In the genomic region with DNA sequence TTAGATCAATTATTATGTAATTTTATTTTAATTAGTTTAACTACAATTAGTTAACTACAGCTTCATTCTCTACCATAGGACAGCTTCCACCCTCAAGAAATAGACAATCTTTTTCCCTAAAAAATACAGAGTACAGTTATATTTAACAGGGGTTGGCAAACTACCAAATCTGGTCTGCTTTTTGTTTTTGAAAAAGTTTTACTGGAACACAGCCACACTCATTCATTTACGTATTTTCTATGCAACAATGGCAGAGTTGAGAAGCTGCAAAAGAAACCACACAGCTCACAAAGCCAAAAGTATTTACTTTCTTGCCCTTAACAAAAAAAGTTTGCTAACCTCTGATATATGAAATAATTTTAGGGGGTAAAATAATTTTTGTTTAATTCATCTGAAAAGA, we compare ENCODE assay signal across 28 cellular contexts. TPM values are rescaled to one million over a fixed set of nuclear protein-coding genes. Genes with fewer than 3 reads are reported as not detected.
A peak's percentile ranks its signal among the peaks of the same experiment; 100 is the strongest.
DNase-seq lines count a peak whose midpoint lies in the region; ATAC-seq, FAIRE-seq and TF ChIP-seq lines count a peak whose summit lies in the region.
"Had no signal": no experiment of that assay in that cellular context is flagged by ENCODE, and none has a peak within 500 bp of the region (broad histone marks: within the 10 kb centered on the region; RNA-seq: fewer than 3 reads in every experiment).

No MANE protein-coding gene starts in this region.

- H3K27me3 ChIP-seq in right atrium auricular region, result no peaks in the 10 kb centered on the region
- H3K27me3 ChIP-seq: Peyer's patch, SJCRH30, stomach, transverse colon had no signal

- DNase-seq in left ventricle myocardium superior (no peak), right atrium auricular region (ENCODE audit: low spot score) (no peak), foreskin melanocyte (peak; percentile 15), CD14-positive monocyte (ENCODE audit: low spot score) (no peak), superior temporal gyrus (ENCODE audit: extremely low spot score) (no peak)
- DNase-seq: 8988T; activated CD4-positive, alpha-beta T cell treated with anti-CD3 and anti-CD28 coated beads for 1 hour; activated CD8-positive, alpha-beta T cell treated with anti-CD3 and anti-CD28 coated beads, Interleukin-2, amount 10 ng/mL, durations not matched to agents 7 days and 5 days; activated gamma-delta T cell; HCEC 1CT; lower lobe of right lung; NCI-H1092 treated with DMSO at 0.1 percent for 48 hours; NCI-H187 treated with DMSO at 0.1 percent for 48 hours; NCI-H524 treated with DMSO at 0.1 percent for 48 hours; Peyer's patch; SJCRH30; stomach; transverse colon had no signal

- H3K9me3 Mint-ChIP-seq in CD14-positive monocyte, result no peaks in the 10 kb centered on the region
- H3K9me3 Mint-ChIP-seq: dendritic cell treated with granulocyte-macrophage colony-stimulating factor and Interleukin-4, amounts not matched to agents 40 ng/mL and 50 ng/mL, for 4 days; neural crest cell had no signal

- H3K4me1 Mint-ChIP-seq in CD14-positive monocyte, result no peaks in the 10 kb centered on the region

- H3K9me3 ChIP-seq in right atrium auricular region, result no peaks in the 10 kb centered on the region
- H3K9me3 ChIP-seq: lower lobe of right lung, Peyer's patch, SJCRH30, stomach, transverse colon had no signal

- peaks cover 0 to 3% (median 0%) of the 10 kb centered on the region in 3 donors for H3K27me3 Mint-ChIP-seq in CD14-positive monocyte (ENCODE audit: low read depth in 3 of 3)
- H3K27me3 Mint-ChIP-seq: dendritic cell treated with granulocyte-macrophage colony-stimulating factor and Interleukin-4, amounts not matched to agents 40 ng/mL and 50 ng/mL, for 4 days had no signal

- no peaks in the 10 kb centered on the region for H3K36me3 Mint-ChIP-seq in CD14-positive monocyte

- H3K27ac Mint-ChIP-seq in CD14-positive monocyte, result no peak overlapping the region
- H3K27ac Mint-ChIP-seq: activated CD8-positive, alpha-beta T cell treated with anti-CD3 and anti-CD28 coated beads, Interleukin-2, amount 10 ng/mL, durations not matched to agents 7 days and 5 days; dendritic cell treated with granulocyte-macrophage colony-stimulating factor and Interleukin-4, amounts not matched to agents 40 ng/mL and 50 ng/mL, for 4 days had no signal

- peak; percentile 22 for ATAC-seq in left ventricle myocardium superior
- no peak for ATAC-seq in GM21737 (IDR thresholded peaks at IDR 0.05; ENCODE audit: unreplicated experiment)
- no peak for ATAC-seq in HG02798 (IDR thresholded peaks at IDR 0.05; ENCODE audit: poor library complexity, unreplicated experiment)
- ATAC-seq: activated CD8-positive, alpha-beta T cell treated with anti-CD3 and anti-CD28 coated beads, Interleukin-2, amount 10 ng/mL, durations not matched to agents 7 days and 5 days; lower lobe of right lung had no signal

- H3K27ac ChIP-seq in right atrium auricular region, result no peak overlapping the region
- H3K27ac ChIP-seq: HL-60, lower lobe of right lung, Peyer's patch, SJCRH30, stomach, transverse colon had no signal

- TF ChIP-seq CTCF in right atrium auricular region (IDR thresholded peaks at IDR 0.05), result no peak
- no peak for TF ChIP-seq CTCF in CD14-positive monocyte (IDR thresholded peaks at IDR 0.05)

- no peaks in the 10 kb centered on the region for H3K36me3 ChIP-seq in right atrium auricular region
- H3K36me3 ChIP-seq: lower lobe of right lung, Peyer's patch, SJCRH30, stomach, transverse colon had no signal

- no peak overlapping the region for H3K4me3 ChIP-seq in right atrium auricular region
- H3K4me3 ChIP-seq: lower lobe of right lung, Peyer's patch, SJCRH30, stomach, transverse colon had no signal

- H3K4me1 ChIP-seq in right atrium auricular region, result no peaks in the 10 kb centered on the region
- H3K4me1 ChIP-seq: lower lobe of right lung, Peyer's patch, SJCRH30, stomach, transverse colon had no signal

- H3K4me3 Mint-ChIP-seq in CD14-positive monocyte, result no peak overlapping the region
- H3K4me3 Mint-ChIP-seq: activated CD8-positive, alpha-beta T cell treated with anti-CD3 and anti-CD28 coated beads, Interleukin-2, amount 10 ng/mL, durations not matched to agents 7 days and 5 days; dendritic cell treated with granulocyte-macrophage colony-stimulating factor and Interleukin-4, amounts not matched to agents 40 ng/mL and 50 ng/mL, for 4 days; neural crest cell had no signal

- intact Hi-C loops in left ventricle myocardium superior (cut with micrococcal nuclease), result no loop called here
- intact Hi-C loops in CD14-positive monocyte (cut with micrococcal nuclease), result no loop called here

- FAIRE-seq in colon (lab: Jason Lieb, UNC), result peak; percentile 97
- FAIRE-seq: bronchial epithelial cell, keratinocyte, TTC549 had no signal

RNA-seq across cellular contexts. Expression of gene TMEM47, which starts 25.3 kb away (rescaled TPM):
- 32.1 TPM for total RNA-seq in left ventricle myocardium superior
- total RNA-seq in right atrium auricular region, result 10 to 100 TPM; 43.8 to 59.3 TPM
- not detected for polyA plus RNA-seq in CD14-positive monocyte
- total RNA-seq: activated CD8-positive, alpha-beta T cell treated with anti-CD3 and anti-CD28 coated beads, Interleukin-2, amount 10 ng/mL, durations not matched to agents 7 days and 5 days; T-helper 1 cell treated with Interleukin-12 subunit alpha and Interleukin-12 subunit beta and Interleukin-4 antibody, amounts not matched to agents 30 ng/mL and 1 ng/mL, for 36 hours had no signal
